Comparison of ENCODE assay signal across 8 cellular contexts in genomic region chr22:46577361-46578249, GRCh38. TPM values are rescaled to one million over a fixed set of nuclear protein-coding genes. Genes with fewer than 3 reads are reported as not detected.
DNase-seq lines count a peak whose midpoint lies in the region; ATAC-seq and TF ChIP-seq lines count a peak whose summit lies in the region.

No MANE protein-coding gene starts in this region.

- peak overlapping the region; percentile 86 for H3K4me3 Mint-ChIP-seq in WTC11

- no peak overlapping the region for H3K27ac ChIP-seq in trophoblast cell (ENCODE audit: low read depth, low read length)

- H3K27ac Mint-ChIP-seq in WTC11, result no peak overlapping the region

- H3K79me1 ChIP-seq in trophoblast cell (ENCODE audit: low read length), result peaks cover 14% of the 10 kb centered on the region

- peak overlapping the region; percentile 0 for H2AK5ac ChIP-seq in trophoblast cell (ENCODE audit: low read length)

- intact Hi-C loops in Right ventricle myocardium inferior (cut with DNase I) (loop anchor here (5.0 kb wide), 4 partner anchors 45 to 160 kb away; partner anchors contain the start of genes CERK and GRAMD4), cardiac septum (cut with DNase I) (loop anchor here (5.0 kb wide), 3 partner anchors 110 to 180 kb away; partner anchors contain the start of gene CERK)

- H3K4ac ChIP-seq in trophoblast cell (ENCODE audit: low read depth, low read length), result peak overlapping the region; percentile 44

- no peaks in the 10 kb centered on the region for H3K36me3 ChIP-seq in trophoblast cell (ENCODE audit: control insufficient read depth in 1 of 2, insufficient read depth in 2 of 2, low read length in 2 of 2)

- no peak overlapping the region for H4K12ac ChIP-seq in trophoblast cell (ENCODE audit: low read depth, low read length)

- no CpG with 5 or more reads among the region's 67 CpGs for WGBS in trophoblast cell (ENCODE audit: extremely low coverage, insufficient coverage, insufficient read length)

- peak overlapping the region; percentile 55 for H3K14ac ChIP-seq in trophoblast cell (ENCODE audit: low read length)

- H2BK12ac ChIP-seq in trophoblast cell (ENCODE audit: low read length), result no peak overlapping the region

- peaks cover 53% of the 10 kb centered on the region for H3K4me1 Mint-ChIP-seq in WTC11

- H3K9ac ChIP-seq in trophoblast cell (ENCODE audit: low read length), result no peak overlapping the region

- H3K4me2 ChIP-seq in trophoblast cell (ENCODE audit: low read length), result peak overlapping the region; percentile 51

- H3K79me2 ChIP-seq in trophoblast cell (ENCODE audit: control insufficient read depth, insufficient read depth, low read length, poor library complexity), result peaks cover 8% of the 10 kb centered on the region

- H3K4me3 ChIP-seq in fibroblast of mammary gland (ENCODE audit: control insufficient read depth, low read depth, low read length), result peak overlapping the region; percentile 50
- H3K4me3 ChIP-seq in trophoblast cell (ENCODE audit: low read depth, low read length), result peak overlapping the region; percentile 78

- POLR2A ChIA-PET in WTC11 (lab: Charles Lee), result no interaction called here

- no peaks in the 10 kb centered on the region for H3K36me3 Mint-ChIP-seq in WTC11

- H2BK120ac ChIP-seq in trophoblast cell (ENCODE audit: insufficient read depth, low read length, poor library complexity), result no peak overlapping the region

- H3K18ac ChIP-seq in trophoblast cell (ENCODE audit: low read length), result peak overlapping the region; percentile 17

- peaks cover 32 to 40% of the 10 kb centered on the region in 2 experiments for H3K4me1 ChIP-seq in trophoblast cell (ENCODE audit: control insufficient read depth in 1 of 2, insufficient read depth in 2 of 2, low read length in 2 of 2)

- peaks cover 3% of the 10 kb centered on the region; the same call in 1 of the 2 replicates for H3K27me3 Mint-ChIP-seq in WTC11 (ENCODE audit: low read depth)

- CTCF ChIA-PET in WTC11 (lab: Charles Lee), result interaction anchor here (0.7 to 1.0 kb wide), 2 partner anchors 14 to 210 kb away, joined by 3 to 9 read pairs; no protein-coding TSS in a partner anchor

- DNase-seq in Right ventricle myocardium inferior (ENCODE audit: missing footprints) (peak; percentile 82), cardiac septum (ENCODE audit: low spot score) (no peak), WTC11 (ENCODE audit: low spot score) (peak; percentile 17), fibroblast of mammary gland (ENCODE audit: low read depth) (no peak), trophoblast cell (no peak), retina (no peak), COR-L47 (lab: John Stamatoyannopoulos, UW) (no peak), T-helper 9 cell (no peak)

- peak overlapping the region; percentile 67 for H4K8ac ChIP-seq in trophoblast cell (ENCODE audit: low read depth, low read length)

- H2AFZ ChIP-seq in trophoblast cell (ENCODE audit: insufficient read depth, low read length, poor library complexity), result peak overlapping the region; percentile 41

- no peak overlapping the region for H2BK5ac ChIP-seq in trophoblast cell (ENCODE audit: low read depth, low read length, poor library complexity)

- TF ChIP-seq CTCF in WTC11 (IDR thresholded peaks at IDR 0.05) (no peak), fibroblast of mammary gland (conservative IDR thresholded peaks at IDR 0.05; ENCODE audit: control insufficient read depth, insufficient read depth, low read depth, low read length) (no peak)

- no peaks in the 10 kb centered on the region for H3K9me3 Mint-ChIP-seq in WTC11

- peak overlapping the region; percentile 73 for H4K91ac ChIP-seq in trophoblast cell (ENCODE audit: low read depth, low read length)

- H3K9me3 ChIP-seq in trophoblast cell (ENCODE audit: insufficient read depth, low read depth, low read length), result peaks cover 4% of the 10 kb centered on the region

- H3K27me3 ChIP-seq in trophoblast cell (ENCODE audit: insufficient read depth, low read length), result no peaks in the 10 kb centered on the region

- H3K23ac ChIP-seq in trophoblast cell (ENCODE audit: low read length), result no peak overlapping the region

- no peak for ATAC-seq in Right ventricle myocardium inferior
- peak; percentile 3; the same call in 1 of the 2 replicates for ATAC-seq in WTC11

TF ChIP-seq in WTC11, 78 proteins besides CTCF, POLR2A, EP300 and RAD21 (continues in another document):
- TF ChIP-seq ZSCAN18 (CRISPR knock-in tag; IDR thresholded peaks at IDR 0.05), result no peak
- TF ChIP-seq MAX (CRISPR knock-in tag; IDR thresholded peaks at IDR 0.05), result no peak
- no peak for TF ChIP-seq FOXP1 (CRISPR knock-in tag; IDR thresholded peaks at IDR 0.05; ENCODE audit: borderline replicate concordance)
- TF ChIP-seq SMAD3 (CRISPR knock-in tag; IDR thresholded peaks at IDR 0.05; ENCODE audit: borderline replicate concordance), result no peak
- TF ChIP-seq NR3C1 (CRISPR knock-in tag; conservative IDR thresholded peaks at IDR 0.05; ENCODE audit: low read depth), result no peak
- no peak for TF ChIP-seq CREM (CRISPR knock-in tag; IDR thresholded peaks at IDR 0.05)
- no peak for TF ChIP-seq ARID4B (CRISPR knock-in tag; IDR thresholded peaks at IDR 0.05; ENCODE audit: borderline replicate concordance)
- no peak for TF ChIP-seq NR1H2 (CRISPR knock-in tag; IDR thresholded peaks at IDR 0.05)
- no peak for TF ChIP-seq ETV6 (CRISPR knock-in tag; IDR thresholded peaks at IDR 0.05)
- no peak for TF ChIP-seq MLX (CRISPR knock-in tag; IDR thresholded peaks at IDR 0.05)

RNA-seq across cellular contexts. Expression of gene CELSR1, which starts 40.2 kb away (rescaled TPM):
- total RNA-seq in Right ventricle myocardium inferior (8.4 TPM), cardiac septum (13.3 TPM), WTC11 (2021) (16.8 to 20.8 TPM (median 19.9 TPM) in 3 replicates)
- 28.5 and 29.5 TPM in 2 replicates for polyA plus RNA-seq in trophoblast cell (2013)

RNA-seq across cellular contexts. Expression of gene GRAMD4, which starts 42.6 kb away (rescaled TPM):
- total RNA-seq in Right ventricle myocardium inferior, result 80.0 TPM
- total RNA-seq in cardiac septum, result 64.8 TPM
- 32.8 to 41.0 TPM (median 33.1 TPM) in 3 replicates for total RNA-seq in WTC11 (2021)
- polyA plus RNA-seq in trophoblast cell (2013), result 10.6 and 11.0 TPM in 2 replicates

Comparison
In these comparisons a context has a peak if more than half of its experiments do, and no peak if none do; other contexts are left out.
1. DNase-seq: peak in Right ventricle myocardium inferior (single experiment) and WTC11 (single experiment); none in cardiac septum (single experiment), fibroblast of mammary gland (single experiment), trophoblast cell (0 of 2), retina (single experiment), COR-L47 (single experiment) and T-helper 9 cell (single experiment).